Comparison of ENCODE assay signal across 8 cellular contexts in the genomic region with DNA sequence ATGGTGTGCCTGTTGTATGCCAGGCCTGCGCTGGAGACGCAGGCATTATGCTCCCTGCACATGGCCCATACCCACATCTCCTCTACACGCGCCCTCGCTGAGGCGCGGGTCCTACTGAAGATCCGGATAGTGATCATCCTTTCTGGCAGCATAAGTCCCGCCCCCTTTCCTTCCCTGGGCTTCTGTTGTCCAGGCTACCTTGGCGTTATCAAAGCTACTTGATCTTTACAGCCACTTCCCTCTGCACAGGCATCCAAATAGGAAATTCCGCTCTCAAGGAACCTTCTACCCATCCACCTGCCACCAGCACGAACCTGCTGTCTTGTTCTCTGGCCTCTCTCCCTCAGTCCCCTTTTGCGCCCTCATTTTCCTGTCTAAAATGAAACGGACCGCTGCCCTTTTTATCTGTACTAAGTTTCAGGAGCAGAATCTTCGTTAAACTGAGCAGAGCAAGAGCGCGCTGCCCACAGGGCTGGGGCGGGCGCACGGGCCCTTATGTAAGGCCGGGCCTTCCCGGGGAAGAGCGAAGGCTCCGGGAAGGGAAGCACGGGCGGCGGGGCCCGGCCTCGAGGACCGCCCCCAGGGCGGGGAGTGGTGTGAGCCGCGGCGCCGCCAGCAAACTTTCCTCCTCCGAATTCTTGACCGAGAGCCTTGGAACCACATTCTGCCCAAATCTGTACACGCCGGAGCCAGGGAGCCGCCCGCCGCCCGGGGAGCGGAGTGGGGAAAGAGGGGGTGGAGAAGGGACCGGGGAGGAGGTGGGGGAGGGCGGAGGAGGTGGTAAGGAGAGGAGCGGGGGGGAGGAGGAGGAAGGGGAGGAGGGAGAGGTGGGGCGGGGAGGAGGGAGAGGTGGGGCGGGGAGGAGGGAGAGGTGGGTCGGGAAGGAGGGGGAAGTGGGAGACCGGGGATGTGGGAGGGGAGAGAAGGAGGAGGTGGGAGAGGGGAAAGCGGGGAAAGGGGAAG. TPM values are rescaled to one million over a fixed set of nuclear protein-coding genes. Genes with fewer than 3 reads are reported as not detected.
DNase-seq lines count a peak whose midpoint lies in the region; ATAC-seq, FAIRE-seq and TF ChIP-seq lines count a peak whose summit lies in the region.

No MANE protein-coding gene starts in this region.

- intact Hi-C loops in activated B cell treated with CpG ODN at 0.5 μM for 24 hours (cut with micrococcal nuclease), result loop anchor here (1.0 to 2.0 kb wide), 7 partner anchors 9 to 195 kb away; partner anchors contain the start of gene USPL1

- peak; percentile 70 for DNase-seq in Daoy (ENCODE audit: low read depth)
- peak; percentile 50 for DNase-seq in H54 (ENCODE audit: insufficient read length, low spot score)
- peak; percentile 69 for DNase-seq in NCI-H146 treated with DMSO at 0.1 percent for 48 hours (lab: John Stamatoyannopoulos, UW; ENCODE audit: unreplicated experiment)
- DNase-seq in activated B cell treated with CpG ODN at 0.5 μM for 24 hours, result peak; percentile 54
- peak; percentile 84 for DNase-seq in dermis blood vessel endothelial cell
- peak; percentile 93 for DNase-seq in left kidney (ENCODE audit: low read depth, low spot score)
- DNase-seq in stimulated activated CD4-positive, alpha-beta T cell treated with anti-CD3 and anti-CD28 coated beads, Interleukin-1b, Interleukin-23, amount 100 ng/mL, for 4 hours (ENCODE audit: low read depth in 2 of 2), result peak; percentile 19 to 31

- H3K36me3 Mint-ChIP-seq in activated B cell treated with CpG ODN at 0.5 μM for 24 hours (ENCODE audit: low read depth), result peaks cover 3% of the 10 kb centered on the region

- no peak for TF ChIP-seq CTCF in activated B cell treated with CpG ODN at 0.5 μM for 24 hours (IDR thresholded peaks at IDR 0.05)

- no peak for FAIRE-seq in H54 (lab: Jason Lieb, UNC)

- peaks cover 51% of the 10 kb centered on the region for H3K4me1 Mint-ChIP-seq in activated B cell treated with CpG ODN at 0.5 μM for 24 hours

- TF ChIP-seq POLR2A in H54 (IDR thresholded peaks at IDR 0.05; ENCODE audit: low read depth, low read length), result no peak

- H3K27ac Mint-ChIP-seq in activated B cell treated with CpG ODN at 0.5 μM for 24 hours, result peak overlapping the region; percentile 75

- peak overlapping the region; percentile 85 for H3K4me3 Mint-ChIP-seq in activated B cell treated with CpG ODN at 0.5 μM for 24 hours

- H3K27me3 Mint-ChIP-seq in activated B cell treated with CpG ODN at 0.5 μM for 24 hours, result no peaks in the 10 kb centered on the region

- CTCF ChIA-PET in activated B cell treated with CpG ODN at 0.5 μM for 24 hours (lab: Charles Lee), result interaction anchor here (0.7 to 1.6 kb wide), 10 partner anchors 8 to 66 kb away, joined by 3 to 6 read pairs (median 4); no protein-coding TSS in a partner anchor

- H3K9me3 Mint-ChIP-seq in activated B cell treated with CpG ODN at 0.5 μM for 24 hours, result no peaks in the 10 kb centered on the region

- ATAC-seq in activated B cell treated with CpG ODN at 0.5 μM for 24 hours (ENCODE audit: low read depth) (peak; percentile 35), GM18517 (IDR thresholded peaks at IDR 0.05; ENCODE audit: unreplicated experiment) (no peak)

- POLR2A ChIA-PET in activated B cell treated with CpG ODN at 0.5 μM for 24 hours (lab: Charles Lee), result interaction anchor here (0.6 to 5.0 kb wide), 34 partner anchors 9 to 289 kb away, joined by 3 to 120 read pairs (median 7); partner anchors contain the start of genes HMGB1, KATNAL1 and USPL1

RNA-seq across cellular contexts. Expression of gene UBE2L5, which starts 0.9 kb away (rescaled TPM):
- total RNA-seq in Daoy (2014; rRNA removed; shearing (Covaris generic)), result not detected in 2 replicates
- total RNA-seq in activated B cell treated with CpG ODN at 0.5 μM for 24 hours, result 0.24 and 0.42 TPM in 2 replicates
- 0.05 TPM in 1 of 2 replicates, not detected in the other for total RNA-seq in dermis blood vessel endothelial cell

RNA-seq across cellular contexts. Expression of gene HMGB1, which starts 44.4 kb away (rescaled TPM):
- 814 and 912 TPM in 2 replicates for total RNA-seq in Daoy (2014; rRNA removed; shearing (Covaris generic))
- total RNA-seq in activated B cell treated with CpG ODN at 0.5 μM for 24 hours, result 338 and 354 TPM in 2 replicates
- total RNA-seq in dermis blood vessel endothelial cell, result 250 and 594 TPM in 2 replicates

Comparison
In these comparisons a context has a peak if more than half of its experiments do, and no peak if none do; other contexts are left out.
1. DNase-seq: peak in every context shown above with its lines; median percentile 93 in left kidney; 84 in dermis blood vessel endothelial cell; 70 in Daoy; 69 in NCI-H146 treated with DMSO at 0.1 percent for 48 hours; 54 in activated B cell treated with CpG ODN at 0.5 μM for 24 hours; 50 in H54; 25 in stimulated activated CD4-positive, alpha-beta T cell treated with anti-CD3 and anti-CD28 coated beads, Interleukin-1b, Interleukin-23, amount 100 ng/mL, for 4 hours.